Comparison of ENCODE assay signal across 8 cellular contexts in the genomic region with DNA sequence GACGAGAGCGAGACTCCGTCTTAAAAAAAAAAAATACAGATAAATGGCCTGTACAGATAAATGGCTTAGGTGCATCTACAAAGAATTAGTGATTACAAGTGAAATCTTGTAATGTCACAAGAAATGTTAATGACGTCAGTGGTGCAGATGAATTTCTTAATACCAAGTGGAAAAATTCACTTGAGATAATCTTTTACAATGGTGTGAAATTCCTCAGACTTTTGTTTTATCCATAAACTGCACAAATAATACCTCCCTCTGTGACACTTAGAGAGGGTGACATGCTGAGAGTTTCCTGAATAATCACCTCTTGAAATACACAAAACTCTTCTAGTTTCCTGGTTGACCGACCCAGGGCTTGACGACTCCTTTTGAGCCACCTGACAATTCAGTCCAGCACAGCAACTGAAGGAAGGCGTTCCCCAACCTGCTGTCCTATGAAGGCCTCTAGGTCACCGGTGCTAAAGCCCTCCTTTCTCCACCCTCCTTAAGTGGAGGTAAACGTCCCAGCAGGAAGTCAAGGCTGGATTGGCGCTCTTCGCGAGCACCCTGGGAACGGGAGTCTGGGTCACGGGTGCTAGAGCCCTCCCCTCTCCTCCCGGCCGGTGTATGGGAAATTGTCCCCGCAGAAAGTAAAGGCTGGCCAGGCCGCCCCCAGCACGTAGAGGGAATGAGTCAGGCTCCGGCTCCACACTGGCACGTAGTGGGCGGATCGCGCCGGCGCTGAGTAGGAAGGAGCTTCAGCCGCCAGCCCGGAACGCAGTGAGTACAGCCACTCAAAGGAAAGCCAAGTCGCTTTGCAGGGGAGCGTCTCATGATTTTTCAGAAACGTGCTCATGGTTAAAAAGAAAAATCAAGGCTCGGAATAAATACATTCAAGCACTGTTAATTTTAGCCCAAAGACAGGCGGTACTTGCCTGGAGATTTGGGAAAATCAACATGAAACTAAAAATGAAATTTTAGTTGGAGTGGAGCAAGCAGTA. TPM values are rescaled to one million over a fixed set of nuclear protein-coding genes. Genes with fewer than 3 reads are reported as not detected.
DNase-seq lines count a peak whose midpoint lies in the region; ATAC-seq and TF ChIP-seq lines count a peak whose summit lies in the region.

A gene (plus strand): TSS at position 662 of the 983 bp plus-strand sequence. CDS start 2,182 bp downstream, outside the sequence.

- H3K4me1 ChIP-seq in Panc1 (ENCODE audit: control insufficient read depth, insufficient read depth, low read length) (peaks cover 5% of the 10 kb centered on the region), cardiac muscle cell (ENCODE audit: low read depth) (peaks cover 14% of the 10 kb centered on the region)

- no TSS peak for BruUV-seq in Panc1 (replicated peaks; lab: Mats Ljungman, UMichigan)

- H3K36me3 Mint-ChIP-seq in type B pancreatic cell = no peaks in the 10 kb centered on the region

- no peaks in the 10 kb centered on the region; the same call in 1 of the 2 replicates for H3K36me3 ChIP-seq in Panc1 (ENCODE audit: control insufficient read depth, insufficient read depth, low read length)
- H3K36me3 ChIP-seq in cardiac muscle cell = peaks cover 4% of the 10 kb centered on the region

- ATAC-seq in GM19025 (IDR thresholded peaks at IDR 0.05; ENCODE audit: low read depth, unreplicated experiment) = peak; percentile 80
- ATAC-seq in HG03159 (IDR thresholded peaks at IDR 0.05; ENCODE audit: unreplicated experiment) = peak; percentile 81
- ATAC-seq in Panc1 = peak; percentile 99

- intact Hi-C loops in Panc1 (cut with micrococcal nuclease; ENCODE audit: unreplicated experiment) = no loop called here

- POLR2A ChIA-PET in Panc1 (lab: Charles Lee) = interaction anchor here (0.5 kb wide), 1 partner anchor 28 kb away, joined by 3 read pairs; no protein-coding TSS in a partner anchor

- in situ Hi-C loops in Panc1 (cut with HindIII; ENCODE audit: low pct_unique_long_range_greater_than_20kb, low sequenced_read_pairs) = no loop called here

- H3K27me3 Mint-ChIP-seq in type B pancreatic cell = no peaks in the 10 kb centered on the region

- DNase-seq in AG09319 (ENCODE audit: extremely low read depth, low read depth) (peak; percentile 36), Panc1 (ENCODE audit: low read depth, low spot score) (peak; percentile 45), cardiac muscle cell (ENCODE audit: low read depth in 1 of 2, low spot score in 1 of 2) (peak; percentile 92 to 95), occipital lobe (lab: John Stamatoyannopoulos, UW) (peak; percentile 94), type B pancreatic cell (ENCODE audit: extremely low spot score, unreplicated experiment) (peak; percentile 83)
- DNase-seq in activated naive CD8-positive, alpha-beta T cell treated with anti-CD3 and anti-CD28 coated beads, Interleukin-2, amount 50 U/mL, for 16 hours (ENCODE audit: low read depth, low spot score) = peak; percentile 4

- H3K4me3 Mint-ChIP-seq in type B pancreatic cell = peak within 1 kb of the TSS; percentile 92

- H3K4me3 ChIP-seq in Panc1 (ENCODE audit: low read depth in 2 of 2, low read length in 2 of 2) = peak within 1 kb of the TSS; percentile 53 to 78
- H3K4me3 ChIP-seq in cardiac muscle cell = peak within 1 kb of the TSS; percentile 46

- no peaks in the 10 kb centered on the region for H3K27me3 ChIP-seq in Panc1 (ENCODE audit: control insufficient read depth, insufficient read depth, low read length)
- H3K27me3 ChIP-seq in cardiac muscle cell = no peaks in the 10 kb centered on the region

- H3K27ac Mint-ChIP-seq in type B pancreatic cell = peak within 1 kb of the TSS; percentile 95

- CTCF ChIA-PET in Panc1 (lab: Charles Lee) = no interaction called here

- TF ChIP-seq CTCF in AG09319 (IDR thresholded peaks at IDR 0.05; ENCODE audit: low read depth, low read length) = peak; percentile 17
- no peak for TF ChIP-seq CTCF in Panc1 (IDR thresholded peaks at IDR 0.05)
- peak; percentile 19 for TF ChIP-seq CTCF in cardiac muscle cell (IDR thresholded peaks at IDR 0.05; ENCODE audit: low read depth, low read length)
- TF ChIP-seq CTCF in type B pancreatic cell (conservative IDR thresholded peaks at IDR 0.05) = peak; percentile 28

- peak within 1 kb of the TSS; percentile 82 for H3K27ac ChIP-seq in Panc1 (ENCODE audit: low read length)
- peak within 1 kb of the TSS; percentile 89 for H3K27ac ChIP-seq in cardiac muscle cell

- H3K4me1 Mint-ChIP-seq in type B pancreatic cell (ENCODE audit: unreplicated experiment) = peaks cover 16% of the 10 kb centered on the region

- no peaks in the 10 kb centered on the region for H3K9me3 Mint-ChIP-seq in type B pancreatic cell

- H3K9me3 ChIP-seq in Panc1 (ENCODE audit: control insufficient read depth, insufficient read depth, low read depth, low read length) (no peaks in the 10 kb centered on the region), cardiac muscle cell (ENCODE audit: low read depth) (no peaks in the 10 kb centered on the region)

RNA-seq across cellular contexts. Expression of the gene that starts here (rescaled TPM):
- total RNA-seq in Panc1 (2021; ENCODE audit: unreplicated experiment) = 6.0 TPM
- 4.5 TPM for polyA plus RNA-seq in Panc1 (2012; ENCODE audit: insufficient read length)
- 7.8 and 11.6 TPM in 2 replicates for total RNA-seq in cardiac muscle cell
- 11.0 and 11.4 TPM in 2 replicates for polyA plus RNA-seq in cardiac muscle cell
- 3.0 TPM for total RNA-seq in occipital lobe
- total RNA-seq in type B pancreatic cell (ENCODE audit: low replicate concordance) = 7.1 and 12.8 TPM in 2 replicates

Comparison
In these comparisons a context has a peak if more than half of its experiments do, and no peak if none do; other contexts are left out.
1. Peak in every context shown above with its lines: DNase-seq, ATAC-seq, H3K4me3 ChIP-seq and H3K27ac ChIP-seq.
2. DNase-seq: peak in every context shown above with its lines; median percentile 94 in occipital lobe; 94 in cardiac muscle cell; 83 in type B pancreatic cell; 45 in Panc1; 36 in AG09319; 4 in activated naive CD8-positive, alpha-beta T cell treated with anti-CD3 and anti-CD28 coated beads, Interleukin-2, amount 50 U/mL, for 16 hours.